ENCODE assay signal across 6 cellular contexts in genomic region chr5:139598601-139598965, GRCh38. TPM values are rescaled to one million over a fixed set of nuclear protein-coding genes. Genes with fewer than 3 reads are reported as not detected.
DNase-seq lines count a peak whose midpoint lies in the region; ATAC-seq, FAIRE-seq and TF ChIP-seq lines count a peak whose summit lies in the region.
"Not testable (repeated sequence)": the region's sequence is repeated elsewhere in the genome, so short reads cannot be mapped to it uniquely, and the experiment has no call there.

No MANE protein-coding gene starts in this region.

- POLR2A ChIA-PET in HEK293 (lab: Yijun Ruan, JAX) (interaction anchor here (0.6 to 0.7 kb wide), 2 partner anchors 10 to 126 kb away, joined by 5 to 8 read pairs; no protein-coding TSS in a partner anchor), K562 (lab: Yijun Ruan, JAX) (interaction anchor here (0.6 to 2.1 kb wide), 6 partner anchors 11 to 160 kb away, joined by 3 to 14 read pairs (median 4); no protein-coding TSS in a partner anchor), HepG2 (lab: Yijun Ruan, JAX) (interaction anchor here (0.7 kb wide), 1 partner anchor 41 kb away, joined by 3 read pairs; no protein-coding TSS in a partner anchor)
- POLR2A ChIA-PET in activated CD8-positive, alpha-beta T cell treated with anti-CD3 and anti-CD28 coated beads for 36 hours (lab: Charles Lee) = interaction anchor here (0.8 to 1.6 kb wide), 5 partner anchors 17 to 116 kb away, joined by 3 to 5 read pairs (median 3); partner anchors contain the start of gene STING1

- not testable (repeated sequence) for H3K27me3 ChIP-seq in RWPE2 (ENCODE audit: insufficient read depth, poor library complexity, severe bottlenecking); K562 (ENCODE audit: control insufficient read depth in 2 of 2, insufficient read depth in 2 of 2, low read length in 2 of 2); HepG2 (ENCODE audit: control insufficient read depth in 1 of 2, insufficient read depth in 2 of 2, low read length in 2 of 2); trophoblast cell (ENCODE audit: insufficient read depth, low read length)

- not testable (repeated sequence) for H4K8ac ChIP-seq in trophoblast cell (ENCODE audit: low read depth, low read length)

- not testable (repeated sequence) for TF ChIP-seq POLR2A in K562 (conservative IDR thresholded peaks at IDR 0.05); HepG2 (IDR thresholded peaks at IDR 0.05; ENCODE audit: insufficient read depth in 1 of 2, low read depth in 2 of 2, low read length in 2 of 2)

- not testable (repeated sequence) for H3K4me1 ChIP-seq in HEK293 (ENCODE audit: control insufficient read depth, insufficient read depth, low read length); K562 (replicated peaks in 1 of 2; ENCODE audit: control insufficient read depth in 2 of 2, insufficient read depth in 2 of 2, low read length in 2 of 2); HepG2 (ENCODE audit: insufficient read depth, low read length); trophoblast cell (ENCODE audit: control insufficient read depth in 1 of 2, insufficient read depth in 2 of 2, low read length in 2 of 2)
- peaks cover 31% of the 10 kb centered on the region for H3K4me1 ChIP-seq in RWPE2 (ENCODE audit: insufficient read depth, poor library complexity, severe bottlenecking)

- H3K9ac ChIP-seq in K562 (ENCODE audit: insufficient read depth in 1 of 2, low read depth in 2 of 2, low read length in 2 of 2); HepG2 (ENCODE audit: insufficient read depth, low read depth, low read length); trophoblast cell (ENCODE audit: low read length): not testable (repeated sequence)

- H3K79me2 ChIP-seq in K562 (ENCODE audit: control insufficient read depth, insufficient read depth, low read length) = peaks cover 65% of the 10 kb centered on the region
- H3K79me2 ChIP-seq in HepG2 (ENCODE audit: insufficient read depth, low read length) = peaks cover 41% of the 10 kb centered on the region
- not testable (repeated sequence) for H3K79me2 ChIP-seq in trophoblast cell (ENCODE audit: control insufficient read depth, insufficient read depth, low read length, poor library complexity)

- not testable (repeated sequence) for H3K4me3 Mint-ChIP-seq in activated CD8-positive, alpha-beta T cell treated with anti-CD3 and anti-CD28 coated beads for 36 hours

- H2BK5ac ChIP-seq in trophoblast cell (ENCODE audit: low read depth, low read length, poor library complexity) = not testable (repeated sequence)

- not testable (repeated sequence) for H2BK120ac ChIP-seq in trophoblast cell (ENCODE audit: insufficient read depth, low read length, poor library complexity)

- peak overlapping the region; percentile 67 for H3K4ac ChIP-seq in trophoblast cell (ENCODE audit: low read depth, low read length)

- in situ Hi-C loops in K562 (cut with MboI); HepG2 (cut with HindIII; ENCODE audit: extremely low pct_ligation_motif_present, low pct_unique_long_range_greater_than_20kb): not testable (repeated sequence)

- H3K4me2 ChIP-seq in K562 (ENCODE audit: insufficient read depth, low read length); HepG2 (ENCODE audit: low read depth, low read length); trophoblast cell (ENCODE audit: low read length): not testable (repeated sequence)

- H3K27ac Mint-ChIP-seq in activated CD8-positive, alpha-beta T cell treated with anti-CD3 and anti-CD28 coated beads for 36 hours = peak overlapping the region; percentile 20

- not testable (repeated sequence) for H3K9me3 ChIP-seq in HEK293 (ENCODE audit: control insufficient read depth, insufficient read depth, low read depth, low read length); RWPE2 (ENCODE audit: severe bottlenecking); K562 (replicated peaks; ENCODE audit: control insufficient read depth, insufficient read depth, low read depth, low read length); HepG2 (ENCODE audit: low read length); trophoblast cell (ENCODE audit: insufficient read depth, low read depth, low read length)

- not testable (repeated sequence) for H3K14ac ChIP-seq in trophoblast cell (ENCODE audit: low read length)

- H2AFZ ChIP-seq in K562 (ENCODE audit: low read depth, low read length); HepG2 (ENCODE audit: low read length); trophoblast cell (ENCODE audit: insufficient read depth, low read length, poor library complexity): not testable (repeated sequence)

- not testable (repeated sequence) for DNase-seq in RWPE2 (ENCODE audit: low spot score); activated CD8-positive, alpha-beta T cell treated with anti-CD3 and anti-CD28 coated beads for 36 hours; K562 (ENCODE audit: extremely low read depth in 1 of 4, low spot score in 3 of 4); HepG2 (ENCODE audit: low spot score); trophoblast cell

- not testable (repeated sequence) for BruUV-seq in K562 (replicated peaks; lab: Mats Ljungman, UMichigan); HepG2 (replicated peaks; lab: Mats Ljungman, UMichigan)

- not testable (repeated sequence) for H3K9me3 Mint-ChIP-seq in activated CD8-positive, alpha-beta T cell treated with anti-CD3 and anti-CD28 coated beads for 36 hours

- H3K4me3 ChIP-seq in HEK293 (ENCODE audit: low read depth, low read length); RWPE2 (ENCODE audit: severe bottlenecking); K562; HepG2 (replicated peaks in 1 of 3; ENCODE audit: insufficient read depth in 1 of 3, low read depth in 2 of 3, low read length in 3 of 3); trophoblast cell (ENCODE audit: low read depth, low read length): not testable (repeated sequence)

- not testable (repeated sequence) for H3K27me3 Mint-ChIP-seq in activated CD8-positive, alpha-beta T cell treated with anti-CD3 and anti-CD28 coated beads for 36 hours

- not testable (repeated sequence) for H4K12ac ChIP-seq in trophoblast cell (ENCODE audit: low read depth, low read length)

- H3K36me3 ChIP-seq in HEK293 (ENCODE audit: control insufficient read depth in 2 of 2, insufficient read depth in 1 of 2, low read length in 2 of 2) (peaks cover 36 to 41% of the 10 kb centered on the region in 2 experiments), RWPE2 (ENCODE audit: low read depth) (peaks cover 67% of the 10 kb centered on the region), K562 (ENCODE audit: control insufficient read depth, insufficient read depth, low read length) (peaks cover 44% of the 10 kb centered on the region; the same call in 1 of the 3 replicates), HepG2 (replicated peaks in 1 of 2; ENCODE audit: control insufficient read depth in 1 of 2, insufficient read depth in 2 of 2, low read length in 2 of 2) (peaks cover 9 to 34% of the 10 kb centered on the region in 2 experiments), trophoblast cell (ENCODE audit: control insufficient read depth in 1 of 2, insufficient read depth in 2 of 2, low read length in 2 of 2) (peaks cover 15 to 16% of the 10 kb centered on the region in 2 experiments)

- not testable (repeated sequence) for H3K27ac ChIP-seq in HEK293 (ENCODE audit: extremely low read depth, low read depth, low read length); K562 (ENCODE audit: extremely low read depth, low read depth, low read length); HepG2 (ENCODE audit: extremely low read length, insufficient read depth, low read length); trophoblast cell (ENCODE audit: low read depth, low read length)
- peak overlapping the region; percentile 70 for H3K27ac ChIP-seq in RWPE2 (ENCODE audit: poor library complexity, severe bottlenecking)

- FAIRE-seq in K562 (lab: Jason Lieb, UNC); HepG2 (lab: Jason Lieb, UNC): not testable (repeated sequence)

- peaks cover 41% of the 10 kb centered on the region for H3K36me3 Mint-ChIP-seq in activated CD8-positive, alpha-beta T cell treated with anti-CD3 and anti-CD28 coated beads for 36 hours (ENCODE audit: low read depth)

- not testable (repeated sequence) for H4K91ac ChIP-seq in trophoblast cell (ENCODE audit: low read depth, low read length)

- TF ChIP-seq CTCF in HEK293 (tag by site-specific recombination; IDR thresholded peaks at IDR 0.05); RWPE2 (IDR thresholded peaks at IDR 0.05; ENCODE audit: poor library complexity, severe bottlenecking); activated CD8-positive, alpha-beta T cell treated with anti-CD3 and anti-CD28 coated beads for 36 hours (IDR thresholded peaks at IDR 0.05); K562 (IDR thresholded peaks at IDR 0.05 in 2 of 3, conservative IDR thresholded peaks at IDR 0.05 in 1 of 3; ENCODE audit: insufficient read depth in 2 of 3, low read depth in 1 of 3, low read length in 3 of 3); HepG2 (CRISPR knock-in tag; IDR thresholded peaks at IDR 0.05): not testable (repeated sequence)

- not testable (repeated sequence) for H3K18ac ChIP-seq in trophoblast cell (ENCODE audit: low read length)

- H3K9me1 ChIP-seq in K562 (ENCODE audit: control insufficient read depth, insufficient read depth, low read length) = not testable (repeated sequence)

- not testable (repeated sequence) for H3K23ac ChIP-seq in trophoblast cell (ENCODE audit: low read length)

- not testable (repeated sequence) for TF ChIP-seq EP300 in K562 (IDR thresholded peaks at IDR 0.05; ENCODE audit: low read length); HepG2 (IDR thresholded peaks at IDR 0.05; ENCODE audit: low read depth in 2 of 2, low read length in 2 of 2); HepG2 (CRISPR knock-in tag; IDR thresholded peaks at IDR 0.05; ENCODE audit: borderline replicate concordance)

- CTCF ChIA-PET in HEK293 (lab: Yijun Ruan, JAX) = interaction anchor here (0.7 to 1.6 kb wide), 3 partner anchors 19 to 176 kb away, joined by 3 to 7 read pairs (median 4); no protein-coding TSS in a partner anchor
- CTCF ChIA-PET in activated CD8-positive, alpha-beta T cell treated with anti-CD3 and anti-CD28 coated beads for 36 hours (lab: Charles Lee) = interaction anchor here (0.8 to 2.0 kb wide), 6 partner anchors 10 to 176 kb away, joined by 3 to 6 read pairs (median 4); no protein-coding TSS in a partner anchor
- CTCF ChIA-PET in K562 (lab: Yijun Ruan, JAX; ENCODE audit: low intra/inter-chr PET ratio); HepG2 (lab: Yijun Ruan, JAX; ENCODE audit: low intra/inter-chr PET ratio, low total read pairs): not testable (repeated sequence)

- H4K20me1 ChIP-seq in K562 (replicated peaks; ENCODE audit: control insufficient read depth, insufficient read depth, low read length); HepG2 (ENCODE audit: insufficient read depth, low read length): not testable (repeated sequence)

- WGBS in K562 (ENCODE audit: insufficient coverage, low coverage, missing lambda C conversion rate) = 100% methylated on average over 3 of the region's 5 CpGs
- 93% methylated on average over 5 of the region's 5 CpGs for WGBS in HepG2 (ENCODE audit: low lambda C conversion rate)
- no CpG with 5 or more reads among the region's 5 CpGs for WGBS in trophoblast cell (ENCODE audit: extremely low coverage, insufficient coverage, insufficient read length)

- ATAC-seq in RWPE2 (ENCODE audit: low read depth); activated CD8-positive, alpha-beta T cell treated with anti-CD3 and anti-CD28 coated beads for 36 hours; K562; HepG2: not testable (repeated sequence)

- not testable (repeated sequence) for H2AK5ac ChIP-seq in trophoblast cell (ENCODE audit: low read length)

- not testable (repeated sequence) for H3K79me1 ChIP-seq in trophoblast cell (ENCODE audit: low read length)

- peaks cover 21% of the 10 kb centered on the region for H3K4me1 Mint-ChIP-seq in activated CD8-positive, alpha-beta T cell treated with anti-CD3 and anti-CD28 coated beads for 36 hours (ENCODE audit: low read depth)

- TF ChIP-seq RAD21 in K562 (CRISPR knock-in tag; conservative IDR thresholded peaks at IDR 0.05 in 1 of 2, IDR thresholded peaks at IDR 0.05 in 1 of 2); HepG2 (CRISPR knock-in tag; IDR thresholded peaks at IDR 0.05): not testable (repeated sequence)

- intact Hi-C loops in activated CD8-positive, alpha-beta T cell treated with anti-CD3 and anti-CD28 coated beads for 36 hours (cut with micrococcal nuclease) = loop anchor here (10.0 kb wide), 1 partner anchor 314 kb away; no protein-coding TSS in a partner anchor
- intact Hi-C loops in K562 (cut with micrococcal nuclease); HepG2 (cut with micrococcal nuclease; ENCODE audit: unreplicated experiment): not testable (repeated sequence)

- H2BK12ac ChIP-seq in trophoblast cell (ENCODE audit: low read length) = not testable (repeated sequence)

RNA-seq across cellular contexts. Expression of gene UBE2D2, which starts 37.4 kb away (rescaled TPM):
- 100 to 1,000 TPM; 239 to 253 TPM for total RNA-seq in activated CD8-positive, alpha-beta T cell treated with anti-CD3 and anti-CD28 coated beads for 36 hours
- 56.7 and 101 TPM in 2 replicates for total RNA-seq in K562 (2011; cell fraction: chromatin; rRNA removed; ENCODE audit: low replicate concordance)
- 29.9 and 36.2 TPM in 2 replicates for total RNA-seq in K562 (2011; cell fraction: nucleolus; rRNA removed)
- total RNA-seq in K562 (2011; cell fraction: nucleoplasm; rRNA removed) = 53.2 and 70.1 TPM in 2 replicates
- total RNA-seq in K562 (2014; rRNA removed) (72.0 and 92.9 TPM in 2 replicates), K562 (2014; rRNA removed; fragmentation: Illumina TruSeq; extraction: Trizol) (158 and 167 TPM in 2 replicates), K562 (2015; rRNA removed; fragmentation: Illumina TruSeq; extraction: Trizol) (151 TPM in 2 replicates), K562 (2021) (198 and 211 TPM in 2 replicates), HepG2 (2016; rRNA removed; fragmentation: Illumina TruSeq; extraction: Trizol) (109 and 118 TPM in 2 replicates)
- polyA plus RNA-seq in K562 (2011; rRNA removed) (111 and 122 TPM in 2 replicates), K562 (2014; fragmentation: Illumina TruSeq; extraction: Trizol) (126 and 138 TPM in 2 replicates), K562 (2014; fragmentation: Nextera tagmentation; extraction: Ambion mirVana) (10 to 100 TPM; 53.6 to 58.8 TPM), K562 (2014; rRNA removed) (77.7 and 85.0 TPM in 2 replicates), HepG2 (2011; rRNA removed) (59.9 and 79.1 TPM in 2 replicates)
- polyA plus RNA-seq in K562 (2011; cell fraction: cytosol; rRNA removed) = 40.9 and 69.1 TPM in 2 replicates
- polyA plus RNA-seq in K562 (2011; cell fraction: nucleus; rRNA removed) = 23.6 and 41.6 TPM in 2 replicates
- 228 and 234 TPM in 2 replicates for polyA plus RNA-seq in K562 (2012)
- 77.2 and 100 TPM in 2 replicates for polyA minus RNA-seq in K562 (2011; rRNA and poly(A)+ RNA removed)
- polyA minus RNA-seq in K562 (2011; cell fraction: cytosol; rRNA and poly(A)+ RNA removed) = 44.0 and 69.7 TPM in 2 replicates
- polyA minus RNA-seq in K562 (2011; cell fraction: nucleus; rRNA and poly(A)+ RNA removed) = 13.2 and 25.0 TPM in 2 replicates
- total RNA-seq in HepG2 (2016; cell fraction: cytosol; rRNA removed; fragmentation: Illumina TruSeq; extraction: Trizol; ENCODE audit: low read depth) = 111 and 139 TPM in 2 replicates
- 93.2 and 113 TPM in 2 replicates for total RNA-seq in HepG2 (2016; cell fraction: insoluble cytoplasmic fraction; rRNA removed; fragmentation: Illumina TruSeq; extraction: Trizol)
- 196 and 210 TPM in 2 replicates for total RNA-seq in HepG2 (2016; cell fraction: membrane; rRNA removed; fragmentation: Illumina TruSeq; extraction: Trizol)
- 43.4 and 55.4 TPM in 2 replicates for total RNA-seq in HepG2 (2016; cell fraction: nucleus; rRNA removed; fragmentation: Illumina TruSeq; extraction: Trizol)
- polyA plus RNA-seq in HepG2 (2011; cell fraction: cytosol; rRNA removed) = 23.8 and 37.3 TPM in 2 replicates
- polyA plus RNA-seq in HepG2 (2011; cell fraction: nucleus; rRNA removed) = 22.3 and 35.1 TPM in 2 replicates
- polyA plus RNA-seq in HepG2 (2012) = 154 and 174 TPM in 2 replicates
- 266 and 332 TPM in 2 replicates for polyA plus RNA-seq in HepG2 (2016; cell fraction: cytosol; fragmentation: Illumina TruSeq; extraction: Trizol; ENCODE audit: low read depth)
- polyA plus RNA-seq in HepG2 (2016; cell fraction: insoluble cytoplasmic fraction; fragmentation: Illumina TruSeq; extraction: Trizol; ENCODE audit: low read depth) = 161 and 175 TPM in 2 replicates
- polyA plus RNA-seq in HepG2 (2016; cell fraction: membrane; fragmentation: Illumina TruSeq; extraction: Trizol; ENCODE audit: low read depth) = 293 and 345 TPM in 2 replicates
- polyA plus RNA-seq in HepG2 (2016; cell fraction: nucleus; fragmentation: Illumina TruSeq; extraction: Trizol; ENCODE audit: insufficient read depth, low read depth) = 120 and 128 TPM in 2 replicates
- 14.5 and 25.8 TPM in 2 replicates for polyA minus RNA-seq in HepG2 (2011; rRNA and poly(A)+ RNA removed; ENCODE audit: low replicate concordance)
- 41.2 and 47.5 TPM in 2 replicates for polyA minus RNA-seq in HepG2 (2011; cell fraction: cytosol; rRNA and poly(A)+ RNA removed)
- 32.2 and 38.5 TPM in 2 replicates for polyA minus RNA-seq in HepG2 (2011; cell fraction: nucleus; rRNA and poly(A)+ RNA removed)
- polyA plus RNA-seq in trophoblast cell (2013) = 113 and 115 TPM in 2 replicates

RNA-seq across cellular contexts. Expression of gene CXXC5, which starts 49.6 kb away (rescaled TPM):
- total RNA-seq in activated CD8-positive, alpha-beta T cell treated with anti-CD3 and anti-CD28 coated beads for 36 hours = 1 to 10 TPM; 3.5 to 4.3 TPM
- total RNA-seq in K562 (2011; cell fraction: chromatin; rRNA removed; ENCODE audit: low replicate concordance) = 44.6 and 81.0 TPM in 2 replicates
- total RNA-seq in K562 (2011; cell fraction: nucleolus; rRNA removed) = 52.9 TPM in 2 replicates
- total RNA-seq in K562 (2011; cell fraction: nucleoplasm; rRNA removed) = 37.8 and 55.7 TPM in 2 replicates
- 121 and 123 TPM in 2 replicates for total RNA-seq in K562 (2014; rRNA removed)
- total RNA-seq in K562 (2014; rRNA removed; fragmentation: Illumina TruSeq; extraction: Trizol) = 24.1 and 25.8 TPM in 2 replicates
- 40.6 and 45.1 TPM in 2 replicates for total RNA-seq in K562 (2015; rRNA removed; fragmentation: Illumina TruSeq; extraction: Trizol)
- total RNA-seq in K562 (2021) = 79.3 and 87.8 TPM in 2 replicates
- polyA plus RNA-seq in K562 (2011; rRNA removed) = 44.8 and 51.8 TPM in 2 replicates
- 47.3 and 134 TPM in 2 replicates for polyA plus RNA-seq in K562 (2011; cell fraction: cytosol; rRNA removed)
- 34.3 and 47.7 TPM in 2 replicates for polyA plus RNA-seq in K562 (2011; cell fraction: nucleus; rRNA removed)
- polyA plus RNA-seq in K562 (2012) = 63.1 and 65.7 TPM in 2 replicates
- polyA plus RNA-seq in K562 (2014; fragmentation: Illumina TruSeq; extraction: Trizol) = 45.8 and 61.2 TPM in 2 replicates
- 1 to 10 TPM; 1.9 to 4.6 TPM for polyA plus RNA-seq in K562 (2014; fragmentation: Nextera tagmentation; extraction: Ambion mirVana)
- 63.8 and 67.0 TPM in 2 replicates for polyA plus RNA-seq in K562 (2014; rRNA removed)
- 27.1 and 39.4 TPM in 2 replicates for polyA minus RNA-seq in K562 (2011; rRNA and poly(A)+ RNA removed)
- polyA minus RNA-seq in K562 (2011; cell fraction: cytosol; rRNA and poly(A)+ RNA removed) = 47.5 and 54.4 TPM in 2 replicates
- 29.4 and 36.8 TPM in 2 replicates for polyA minus RNA-seq in K562 (2011; cell fraction: nucleus; rRNA and poly(A)+ RNA removed)
- total RNA-seq in HepG2 (2016; rRNA removed; fragmentation: Illumina TruSeq; extraction: Trizol) = 30.7 and 33.0 TPM in 2 replicates
- total RNA-seq in HepG2 (2016; cell fraction: cytosol; rRNA removed; fragmentation: Illumina TruSeq; extraction: Trizol; ENCODE audit: low read depth) = 7.4 and 8.6 TPM in 2 replicates
- 30.5 and 33.5 TPM in 2 replicates for total RNA-seq in HepG2 (2016; cell fraction: insoluble cytoplasmic fraction; rRNA removed; fragmentation: Illumina TruSeq; extraction: Trizol)
- total RNA-seq in HepG2 (2016; cell fraction: membrane; rRNA removed; fragmentation: Illumina TruSeq; extraction: Trizol) = 32.7 and 37.9 TPM in 2 replicates
- 17.6 and 21.1 TPM in 2 replicates for total RNA-seq in HepG2 (2016; cell fraction: nucleus; rRNA removed; fragmentation: Illumina TruSeq; extraction: Trizol)
- 27.9 and 32.3 TPM in 2 replicates for polyA plus RNA-seq in HepG2 (2011; rRNA removed)
- polyA plus RNA-seq in HepG2 (2011; cell fraction: cytosol; rRNA removed) = 20.7 and 35.7 TPM in 2 replicates
- polyA plus RNA-seq in HepG2 (2011; cell fraction: nucleus; rRNA removed) = 20.0 and 30.1 TPM in 2 replicates
- polyA plus RNA-seq in HepG2 (2012) = 21.9 and 26.2 TPM in 2 replicates
- polyA plus RNA-seq in HepG2 (2016; cell fraction: cytosol; fragmentation: Illumina TruSeq; extraction: Trizol; ENCODE audit: low read depth) = 7.7 and 8.6 TPM in 2 replicates
- polyA plus RNA-seq in HepG2 (2016; cell fraction: insoluble cytoplasmic fraction; fragmentation: Illumina TruSeq; extraction: Trizol; ENCODE audit: low read depth) = 46.9 and 51.9 TPM in 2 replicates
- 30.1 and 31.3 TPM in 2 replicates for polyA plus RNA-seq in HepG2 (2016; cell fraction: membrane; fragmentation: Illumina TruSeq; extraction: Trizol; ENCODE audit: low read depth)
- 39.0 and 44.0 TPM in 2 replicates for polyA plus RNA-seq in HepG2 (2016; cell fraction: nucleus; fragmentation: Illumina TruSeq; extraction: Trizol; ENCODE audit: insufficient read depth, low read depth)
- polyA minus RNA-seq in HepG2 (2011; rRNA and poly(A)+ RNA removed; ENCODE audit: low replicate concordance) = 13.2 and 63.5 TPM in 2 replicates
- 26.9 and 37.6 TPM in 2 replicates for polyA minus RNA-seq in HepG2 (2011; cell fraction: cytosol; rRNA and poly(A)+ RNA removed)
- polyA minus RNA-seq in HepG2 (2011; cell fraction: nucleus; rRNA and poly(A)+ RNA removed) = 18.7 and 20.6 TPM in 2 replicates
- polyA plus RNA-seq in trophoblast cell (2013) = 101 and 105 TPM in 2 replicates
